ENCODE assay signal across 8 cellular contexts in genomic region chr17:83079340-83079747, GRCh38. TPM values are rescaled to one million over a fixed set of nuclear protein-coding genes. Genes with fewer than 3 reads are reported as not detected.
DNase-seq lines count a peak whose midpoint lies in the region.

METRNL (plus strand) TSS chr17:83079609; CDS start chr17:83079816, 207 bp downstream.

- H3K9me2 ChIP-seq in GM23248 (ENCODE audit: insufficient read depth) = no peaks in the 10 kb centered on the region

- DNase-seq in COLO668 (lab: John Stamatoyannopoulos, UW; ENCODE audit: unreplicated experiment) (peak; percentile 50), GM23248 (peak; percentile 90), NCI-H226 (peak; percentile 34), activated T-cell treated with anti-CD3 and anti-CD28 coated beads for 4 hours (peak; percentile 26), mucosa of gallbladder (ENCODE audit: low spot score) (peak; percentile 79), NCI-H187 treated with DMSO at 0.1 percent for 48 hours (lab: John Stamatoyannopoulos, UW) (no peak)
- peak; percentile 31 to 41 for DNase-seq in stimulated activated CD8-positive, alpha-beta memory T cell treated with anti-CD3 and anti-CD28 coated beads, Interleukin-7, amount 100 ng/mL, for 1 hour (ENCODE audit: low read depth in 2 of 2)

- H3K27me3 ChIP-seq in GM23248 (replicated peaks; ENCODE audit: insufficient read depth) (no peaks in the 10 kb centered on the region), esophagus (ENCODE audit: control insufficient read depth in 1 of 2, insufficient read depth in 2 of 2, low read length in 2 of 2) (no peaks in the 10 kb centered on the region)

- peaks cover 20% of the 10 kb centered on the region for H3K4me1 ChIP-seq in GM23248 (ENCODE audit: insufficient read depth)
- H3K4me1 ChIP-seq in esophagus (ENCODE audit: control insufficient read depth in 2 of 2, insufficient read depth in 2 of 2, low read length in 1 of 2) = peaks cover 3 to 22% of the 10 kb centered on the region in 2 donors

- H4K20me1 ChIP-seq in GM23248 (ENCODE audit: insufficient read depth) = no peaks in the 10 kb centered on the region

- H3K36me3 ChIP-seq in GM23248 (ENCODE audit: low read depth) = peaks cover 6% of the 10 kb centered on the region
- H3K36me3 ChIP-seq in esophagus (ENCODE audit: control insufficient read depth in 2 of 2, insufficient read depth in 2 of 2, low read length in 1 of 2) = peaks cover 0 to 8% of the 10 kb centered on the region in 2 donors

- peak within 1 kb of the TSS; percentile 97 for H3K9ac ChIP-seq in GM23248

- H3K9me3 ChIP-seq in GM23248 (ENCODE audit: low read depth) (no peaks in the 10 kb centered on the region), esophagus (ENCODE audit: control insufficient read depth in 2 of 2, insufficient read depth in 1 of 2, low read depth in 1 of 2, low read length in 1 of 2) (no peaks in the 10 kb centered on the region)

- peak within 1 kb of the TSS; percentile 20; the same call in 1 of the 2 replicates for H2AFZ ChIP-seq in GM23248

- H3K4me3 ChIP-seq in GM23248 = peak within 1 kb of the TSS; percentile 76
- peak within 1 kb of the TSS; percentile 71 to 88 for H3K4me3 ChIP-seq in esophagus (ENCODE audit: low read depth in 1 of 2, low read length in 2 of 2)

- in situ Hi-C loops in GM23248 (cut with MboI) = no loop called here

- peaks cover 26% of the 10 kb centered on the region for H3F3A ChIP-seq in GM23248 (ENCODE audit: insufficient read depth)

- peak within 1 kb of the TSS; percentile 58 for H3K4me2 ChIP-seq in GM23248 (ENCODE audit: unreplicated experiment)

- peaks cover 29% of the 10 kb centered on the region for H3K79me2 ChIP-seq in GM23248 (ENCODE audit: insufficient read depth)

- peak within 1 kb of the TSS; percentile 100 for H3K27ac ChIP-seq in GM23248
- H3K27ac ChIP-seq in esophagus (ENCODE audit: low read depth in 2 of 2, low read length in 1 of 2) = peak within 1 kb of the TSS; percentile 79 to 89

- WGBS in GM23248 (ENCODE audit: low coverage in 1 of 2, low lambda C conversion rate in 2 of 2, missing lambda C conversion rate in 2 of 2), 2 experiments = 1% methylated on average over 53 of the region's 70 CpGs; no CpG with 5 or more reads in 1 of the 2 experiments
- 0% methylated on average over 5 to 70 of the region's 70 CpGs for WGBS in esophagus, 2 donors

RNA-seq across cellular contexts. Expression of gene METRNL, which starts in this region (rescaled TPM):
- 305 and 319 TPM in 2 replicates for total RNA-seq in GM23248 (2014; rRNA removed; shearing (Covaris generic))
- polyA plus RNA-seq in GM23248 (2016; fragmentation: Nextera tagmentation; extraction: Ambion mirVana) (26.5 and 28.4 TPM in 2 replicates), esophagus (100 to 1,000 TPM; 143 to 169 TPM)
- 45.8 TPM for total RNA-seq in mucosa of gallbladder
